In the genomic region with DNA sequence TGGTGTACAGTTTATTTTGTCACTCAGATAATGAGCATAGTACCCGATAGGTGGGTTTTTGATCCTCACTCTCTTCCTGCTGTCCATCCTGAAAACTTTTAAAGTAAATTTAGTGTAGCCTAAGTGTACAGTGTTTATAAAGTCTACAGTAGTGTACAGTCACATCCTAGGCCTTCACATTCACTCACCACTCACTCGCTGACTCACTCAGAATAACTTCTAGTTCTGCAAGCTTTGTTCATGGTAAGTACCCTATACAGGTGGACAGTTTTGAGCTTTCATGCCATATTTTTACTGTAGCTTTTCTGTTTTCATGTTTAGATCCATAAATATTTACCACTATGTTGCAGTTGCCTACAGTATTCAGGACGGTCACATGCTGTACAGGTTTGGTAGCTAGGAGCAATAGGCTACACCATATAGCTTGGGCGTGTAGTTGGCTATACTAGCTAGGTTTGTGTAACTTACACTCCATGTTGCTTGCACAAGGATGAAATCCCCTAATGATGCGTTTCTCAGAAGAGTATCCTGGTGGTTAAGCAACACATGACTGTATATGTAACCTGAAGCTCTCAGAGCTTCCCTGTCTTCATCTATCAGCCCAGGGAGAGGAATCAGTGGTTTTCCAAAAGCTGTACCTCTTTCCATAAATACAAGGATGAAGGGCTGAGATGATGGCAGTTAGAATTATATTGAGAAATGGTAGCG, we compare ENCODE assay signal across 19 cellular contexts.
A peak's percentile ranks its signal among the peaks of the same experiment; 100 is the strongest.
DNase-seq lines count a peak whose midpoint lies in the region; ATAC-seq, FAIRE-seq and TF ChIP-seq lines count a peak whose summit lies in the region.
"Had no signal": no experiment of that assay in that cellular context is flagged by ENCODE, and none has a peak within 500 bp of the region (broad histone marks: within the 10 kb centered on the region; RNA-seq: fewer than 3 reads in every experiment).

No MANE protein-coding gene starts in this region.

- no peak overlapping the region for H2AFZ ChIP-seq in PC-9
- H2AFZ ChIP-seq in endothelial cell of umbilical vein (ENCODE audit: low read depth, low read length) = no peak overlapping the region

- intact Hi-C loops in PC-9 (cut with micrococcal nuclease; ENCODE audit: unreplicated experiment) (loop anchor here (10.0 kb wide), 1 partner anchor 218 kb away; no protein-coding TSS in a partner anchor), endothelial cell of umbilical vein (cut with micrococcal nuclease) (no loop called here)

- POLR2A ChIA-PET in PC-9 (lab: Charles Lee; ENCODE audit: unreplicated experiment) = no interaction called here
- POLR2A ChIA-PET in endothelial cell of umbilical vein (lab: Charles Lee) = interaction anchor here (0.6 to 1.3 kb wide), 3 partner anchors 17 to 865 kb away, joined by 3 to 6 read pairs (median 3); a partner anchor contains a TSS
- POLR2A ChIA-PET in RWPE1 (lab: Yijun Ruan, JAX; ENCODE audit: low non-redundant PET) = interaction anchor here (0.6 kb wide), 1 partner anchor 126 kb away, joined by 4 read pairs; no protein-coding TSS in a partner anchor

- H3K9me3 ChIP-seq in PC-9 (ENCODE audit: insufficient read depth, low read depth) (no peaks in the 10 kb centered on the region), endothelial cell of umbilical vein (replicated peaks; ENCODE audit: control insufficient read depth, insufficient read depth, low read length) (no peaks in the 10 kb centered on the region)
- H3K9me3 ChIP-seq: colonic mucosa, esophagus squamous epithelium, vagina had no signal

- no peaks in the 10 kb centered on the region for H3K9me2 ChIP-seq in PC-9 (ENCODE audit: insufficient read depth)

- CTCF ChIA-PET in PC-9 (lab: Charles Lee) (interaction anchor here (0.6 kb wide), 1 partner anchor 163 kb away, joined by 3 read pairs; no protein-coding TSS in a partner anchor), endothelial cell of umbilical vein (lab: Charles Lee) (interaction anchor here (0.7 to 2.4 kb wide), 14 partner anchors 8 to 382 kb away, joined by 3 to 11 read pairs (median 4); a partner anchor contains a TSS), RWPE1 (lab: Yijun Ruan, JAX) (no interaction called here)

- H3K4me2 ChIP-seq in PC-9 (peak overlapping the region; percentile 49), endothelial cell of umbilical vein (ENCODE audit: insufficient read depth, low read length) (peak overlapping the region; percentile 71)

- no peak for TF ChIP-seq CTCF in PC-9 (conservative IDR thresholded peaks at IDR 0.05)
- TF ChIP-seq CTCF in endothelial cell of umbilical vein (IDR thresholded peaks at IDR 0.05; ENCODE audit: extremely low read depth in 1 of 2, insufficient read depth in 1 of 2, low read depth in 1 of 2, low read length in 2 of 2) = no peak
- TF ChIP-seq CTCF in RWPE1 (conservative IDR thresholded peaks at IDR 0.05; ENCODE audit: low read depth) = no peak

- H3K79me2 ChIP-seq in PC-9 (ENCODE audit: low read depth) (no peaks in the 10 kb centered on the region), endothelial cell of umbilical vein (ENCODE audit: control insufficient read depth, insufficient read depth, low read length) (no peaks in the 10 kb centered on the region)

- H3F3A ChIP-seq in PC-9 (ENCODE audit: insufficient read depth, low read depth) = peaks cover 21% of the 10 kb centered on the region

- dilution Hi-C loops in endothelial cell of umbilical vein (cut with MboI; ENCODE audit: extremely low pct_ligation_motif_present, low sequenced_read_pairs) = no loop called here

- FAIRE-seq in endothelial cell of umbilical vein (lab: Jason Lieb, UNC) = peak; percentile 82
- FAIRE-seq: GM18507, GM19239 had no signal

- no peak for ATAC-seq in GM18873 (IDR thresholded peaks at IDR 0.05; ENCODE audit: low FRiP score, unreplicated experiment)
- ATAC-seq: activated CD8-positive, alpha-beta T cell treated with anti-CD3 and anti-CD28 coated beads, Interleukin-2, amount 10 ng/mL, durations not matched to agents 7 days and 5 days; naive thymus-derived CD4-positive, alpha-beta T cell had no signal

- TF ChIP-seq POLR2A in endothelial cell of umbilical vein (IDR thresholded peaks at IDR 0.05; ENCODE audit: low read depth, low read length) = no peak

- H3K27ac ChIP-seq in PC-9 = peak overlapping the region; percentile 48
- peak overlapping the region; percentile 68 for H3K27ac ChIP-seq in endothelial cell of umbilical vein (ENCODE audit: insufficient read depth, low read depth, low read length)
- no peak overlapping the region for H3K27ac ChIP-seq in RWPE1
- H3K27ac ChIP-seq: colonic mucosa, esophagus squamous epithelium, vagina had no signal

- H3K4me3 ChIP-seq in PC-9 (no peak overlapping the region), endothelial cell of umbilical vein (replicated peaks in 1 of 3; ENCODE audit: insufficient read depth in 1 of 3, low read depth in 1 of 3, low read length in 3 of 3) (no peak overlapping the region)
- H3K4me3 ChIP-seq: colonic mucosa, esophagus squamous epithelium, vagina had no signal

- BruUV-seq in PC-9 (replicated peaks; lab: Mats Ljungman, UMichigan) (no TSS peak), endothelial cell of umbilical vein (replicated peaks; lab: Mats Ljungman, UMichigan) (no TSS peak)

- H3K4me1 ChIP-seq in PC-9 (replicated peaks; ENCODE audit: insufficient read depth) = peaks cover 28% of the 10 kb centered on the region
- peaks cover 24% of the 10 kb centered on the region for H3K4me1 ChIP-seq in endothelial cell of umbilical vein (ENCODE audit: control insufficient read depth, extremely low read depth, insufficient read depth, low read length)
- H3K4me1 ChIP-seq: colonic mucosa, esophagus squamous epithelium, vagina had no signal

- no peaks in the 10 kb centered on the region for H3K27me3 ChIP-seq in PC-9 (ENCODE audit: insufficient read depth, low read depth)
- H3K27me3 ChIP-seq in endothelial cell of umbilical vein (ENCODE audit: control insufficient read depth in 2 of 2, insufficient read depth in 2 of 2, low read length in 2 of 2) = no peaks in the 10 kb centered on the region
- H3K27me3 ChIP-seq: colonic mucosa, esophagus squamous epithelium, vagina had no signal

- H3K9ac ChIP-seq in endothelial cell of umbilical vein (replicated peaks; ENCODE audit: extremely low read depth, insufficient read depth, low read length) = peak overlapping the region; percentile 5

- no peaks in the 10 kb centered on the region for H4K20me1 ChIP-seq in PC-9 (ENCODE audit: insufficient read depth)
- no peaks in the 10 kb centered on the region for H4K20me1 ChIP-seq in endothelial cell of umbilical vein (replicated peaks; ENCODE audit: control insufficient read depth, extremely low read depth, insufficient read depth, low read length)

- no peaks in the 10 kb centered on the region for H3K9me1 ChIP-seq in endothelial cell of umbilical vein (replicated peaks; ENCODE audit: control insufficient read depth, extremely low read depth, insufficient read depth, low read length)

- DNase-seq in Daoy (ENCODE audit: low read depth) (peak; percentile 60), PC-9 (peak; percentile 11 to 77), endothelial cell of umbilical vein (ENCODE audit: low read depth, low spot score) (peak; percentile 79), lung microvascular endothelial cell (ENCODE audit: low read depth in 2 of 2) (peak; percentile 51 to 65), SKM-1 (lab: John Stamatoyannopoulos, UW; ENCODE audit: unreplicated experiment) (no peak), RWPE1 (ENCODE audit: low spot score) (no peak), 8988T (no peak)
- DNase-seq: activated CD8-positive, alpha-beta T cell treated with anti-CD3 and anti-CD28 coated beads, Interleukin-2, amount 10 ng/mL, durations not matched to agents 7 days and 5 days; amygdala; colonic mucosa; esophagus squamous epithelium; naive thymus-derived CD4-positive, alpha-beta T cell; NCI-H2029; NCI-H510A treated with DMSO at 0.1 percent for 48 hours; stimulated activated CD4-positive, alpha-beta T cell treated with anti-CD3 and anti-CD28 coated beads, Interleukin-15, amount 100 ng/mL, for 24 hours had no signal

- H3K36me3 ChIP-seq in PC-9 (ENCODE audit: low read depth) (no peaks in the 10 kb centered on the region), endothelial cell of umbilical vein (ENCODE audit: control insufficient read depth in 2 of 2, extremely low read depth in 1 of 2, insufficient read depth in 2 of 2, low read length in 2 of 2) (no peaks in the 10 kb centered on the region)
- H3K36me3 ChIP-seq: colonic mucosa, esophagus squamous epithelium, vagina had no signal

TF ChIP-seq in endothelial cell of umbilical vein, 7 proteins besides CTCF, POLR2A, EP300 and RAD21:
- TF ChIP-seq MYC (IDR thresholded peaks at IDR 0.05; ENCODE audit: low read depth, low read length) = no peak
- no peak for TF ChIP-seq GATA2 (IDR thresholded peaks at IDR 0.05; ENCODE audit: insufficient read depth, insufficient read length, low read depth, low read length)
- TF ChIP-seq FOS (IDR thresholded peaks at IDR 0.05; ENCODE audit: borderline replicate concordance, insufficient read depth, low read length) = peak; percentile 87
- TF ChIP-seq, protein P1, sequence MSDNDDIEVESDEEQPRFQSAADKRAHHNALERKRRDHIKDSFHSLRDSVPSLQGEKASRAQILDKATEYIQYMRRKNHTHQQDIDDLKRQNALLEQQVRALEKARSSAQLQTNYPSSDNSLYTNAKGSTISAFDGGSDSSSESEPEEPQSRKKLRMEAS (IDR thresholded peaks at IDR 0.05; ENCODE audit: insufficient read depth, insufficient read length) = no peak
- no peak for TF ChIP-seq EZH2 (IDR thresholded peaks at IDR 0.05; ENCODE audit: borderline replicate concordance, low read depth, low read length, severe bottlenecking)
- no peak for TF ChIP-seq POLR2AphosphoS5 (IDR thresholded peaks at IDR 0.05; ENCODE audit: insufficient read depth, low read depth, low read length)
- TF ChIP-seq JUN (IDR thresholded peaks at IDR 0.05; ENCODE audit: borderline replicate concordance, insufficient read depth, insufficient read length, low read depth) = peak; percentile 71

Comparison
In these comparisons a context has a peak if more than half of its experiments do, and no peak if none do; other contexts are left out.
1. DNase-seq: peak in Daoy (single experiment), PC-9 (2 of 2), endothelial cell of umbilical vein (single experiment) and lung microvascular endothelial cell (2 of 2); none in SKM-1 (single experiment), RWPE1 (single experiment) and 8988T (single experiment).